23 cellular contexts compared by ENCODE assay signal in the genomic region with DNA sequence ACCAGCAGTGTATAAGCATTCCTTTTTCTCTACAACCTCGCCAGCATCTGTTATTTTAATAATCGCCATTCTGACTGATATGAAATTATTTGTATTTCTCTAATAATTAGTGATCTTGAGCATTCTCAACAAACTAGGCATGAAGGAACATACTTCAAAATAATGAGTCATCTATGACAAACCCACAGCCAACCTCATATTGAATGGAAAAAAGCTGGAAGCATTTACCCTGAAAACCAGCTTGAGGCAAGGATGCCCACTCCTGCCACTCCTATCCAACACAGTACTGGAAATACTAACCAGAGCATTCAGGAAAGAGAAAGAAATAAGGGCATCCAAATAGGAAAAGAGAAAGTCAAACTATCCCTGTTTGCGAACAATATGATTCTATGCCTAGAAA.
A peak's percentile ranks its signal among the peaks of the same experiment; 100 is the strongest.
DNase-seq lines count a peak whose midpoint lies in the region; ATAC-seq, FAIRE-seq and TF ChIP-seq lines count a peak whose summit lies in the region.
"Had no signal": no experiment of that assay in that cellular context is flagged by ENCODE, and none has a peak within 500 bp of the region (broad histone marks: within the 10 kb centered on the region; RNA-seq: fewer than 3 reads in every experiment).

No MANE protein-coding gene starts in this region.

- in situ Hi-C loops in HepG2 (cut with HindIII; ENCODE audit: extremely low pct_ligation_motif_present, low pct_unique_long_range_greater_than_20kb) = no loop called here

- no peak for TF ChIP-seq RAD21 in HepG2 (CRISPR knock-in tag; IDR thresholded peaks at IDR 0.05)

- H3K27me3 ChIP-seq in PC-3 (ENCODE audit: low read length) (no peaks in the 10 kb centered on the region), foreskin keratinocyte (no peaks in the 10 kb centered on the region), HepG2 (ENCODE audit: control insufficient read depth in 1 of 2, insufficient read depth in 2 of 2, low read length in 2 of 2) (no peaks in the 10 kb centered on the region)
- H3K27me3 ChIP-seq: BLaER1 had no signal

- H3K9ac ChIP-seq in PC-3 (ENCODE audit: low read length) = no peak overlapping the region
- H3K9ac ChIP-seq in HepG2 (ENCODE audit: insufficient read depth, low read depth, low read length) = no peak overlapping the region
- H3K9ac ChIP-seq: BLaER1 had no signal

- TF ChIP-seq EP300 in HepG2 (IDR thresholded peaks at IDR 0.05; ENCODE audit: low read depth in 2 of 2, low read length in 2 of 2) (no peak), HepG2 (CRISPR knock-in tag; IDR thresholded peaks at IDR 0.05; ENCODE audit: borderline replicate concordance) (no peak)

- H3K4me1 ChIP-seq in PC-3 (ENCODE audit: insufficient read depth, low read length) (peaks cover 18% of the 10 kb centered on the region), foreskin keratinocyte (no peaks in the 10 kb centered on the region), HepG2 (ENCODE audit: insufficient read depth, low read length) (no peaks in the 10 kb centered on the region)
- H3K4me1 ChIP-seq: BLaER1, Caco-2, HAP-1 had no signal

- H4K20me1 ChIP-seq in PC-3 (ENCODE audit: low read length) (no peaks in the 10 kb centered on the region), HepG2 (ENCODE audit: insufficient read depth, low read length) (no peaks in the 10 kb centered on the region)
- H4K20me1 ChIP-seq: BLaER1 had no signal

- H3K9me3 ChIP-seq in PC-3 (ENCODE audit: low read length) (no peaks in the 10 kb centered on the region), HepG2 (ENCODE audit: low read length) (peaks cover 8% of the 10 kb centered on the region)
- H3K9me3 ChIP-seq: BLaER1, Caco-2, HAP-1 had no signal

- H3K4me2 ChIP-seq in PC-3 (ENCODE audit: low read length) (no peak overlapping the region), HepG2 (ENCODE audit: low read depth, low read length) (no peak overlapping the region)
- H3K4me2 ChIP-seq: BLaER1 had no signal

- H3K79me2 ChIP-seq in PC-3 (ENCODE audit: low read length) (no peaks in the 10 kb centered on the region), HepG2 (ENCODE audit: insufficient read depth, low read length) (no peaks in the 10 kb centered on the region)

- no peak overlapping the region for H3K4me3 ChIP-seq in PC-3 (ENCODE audit: low read length)
- H3K4me3 ChIP-seq in HepG2 (replicated peaks in 1 of 3; ENCODE audit: insufficient read depth in 1 of 3, low read depth in 2 of 3, low read length in 3 of 3) = no peak overlapping the region
- H3K4me3 ChIP-seq: BLaER1, HAP-1 had no signal

- DNase-seq in DMS53 (lab: John Stamatoyannopoulos, UW) = peak; percentile 6
- DNase-seq in DMS53 treated with DMSO at 0.1 percent for 48 hours (lab: John Stamatoyannopoulos, UW; ENCODE audit: unreplicated experiment) = no peak
- peak; percentile 58 for DNase-seq in PC-3
- peak in 1 of 2 donors; percentile 17 for DNase-seq in foreskin keratinocyte
- no peak for DNase-seq in HepG2 (ENCODE audit: low spot score)
- DNase-seq: Caco-2; CD4-positive, CD25-positive, alpha-beta regulatory T cell; CD8-positive, alpha-beta T cell; DMS153; DMS79 treated with DMSO at 0.1 percent for 48 hours; GF-D8; GOT3; HFFc6 had no signal

- no peak overlapping the region for H3K27ac ChIP-seq in PC-3 (ENCODE audit: low read length)
- H3K27ac ChIP-seq in foreskin keratinocyte = no peak overlapping the region
- no peak overlapping the region for H3K27ac ChIP-seq in HepG2 (ENCODE audit: extremely low read length, insufficient read depth, low read length)
- H3K27ac ChIP-seq: 22Rv1, BLaER1, C4-2B had no signal

- TF ChIP-seq CTCF in PC-3 (conservative IDR thresholded peaks at IDR 0.05; ENCODE audit: low read depth, low read length) = no peak
- no peak for TF ChIP-seq CTCF in foreskin keratinocyte (conservative IDR thresholded peaks at IDR 0.05)
- TF ChIP-seq CTCF in HepG2 (CRISPR knock-in tag; IDR thresholded peaks at IDR 0.05) = no peak

- under 1% methylated on average over 3 of the region's 3 CpGs for WGBS in HepG2 (ENCODE audit: low lambda C conversion rate)

- POLR2A ChIA-PET in PC-3 (lab: Charles Lee; ENCODE audit: unreplicated experiment) (interaction anchor here (0.6 kb wide), 1 partner anchor 15 kb away, joined by 4 read pairs; no protein-coding TSS in a partner anchor), HepG2 (lab: Yijun Ruan, JAX) (no interaction called here)

- no peak for ATAC-seq in PC-3
- peak; percentile 50 for ATAC-seq in foreskin keratinocyte
- no peak for ATAC-seq in HG02623 (IDR thresholded peaks at IDR 0.05; ENCODE audit: unreplicated experiment)
- no peak for ATAC-seq in GM18909 (IDR thresholded peaks at IDR 0.05; ENCODE audit: poor library complexity, unreplicated experiment)
- ATAC-seq in HepG2 = no peak
- ATAC-seq: CD8-positive, alpha-beta T cell had no signal

- H3F3A ChIP-seq in PC-3 (ENCODE audit: low read length, unreplicated experiment) = no peaks in the 10 kb centered on the region

- H2AFZ ChIP-seq in PC-3 (ENCODE audit: low read length) = no peak overlapping the region
- H2AFZ ChIP-seq in HepG2 (ENCODE audit: low read length) = no peak overlapping the region

- H3K36me3 ChIP-seq in PC-3 (ENCODE audit: low read depth, low read length) (no peaks in the 10 kb centered on the region), HepG2 (replicated peaks in 1 of 2; ENCODE audit: control insufficient read depth in 1 of 2, insufficient read depth in 2 of 2, low read length in 2 of 2) (no peaks in the 10 kb centered on the region)
- H3K36me3 ChIP-seq: BLaER1, HAP-1 had no signal

- CTCF ChIA-PET in PC-3 (lab: Charles Lee) = no interaction called here
- CTCF ChIA-PET in HepG2 (lab: Yijun Ruan, JAX; ENCODE audit: low intra/inter-chr PET ratio, low total read pairs) = no interaction called here

- FAIRE-seq in HepG2 (lab: Jason Lieb, UNC) = no peak
- FAIRE-seq: A204.1, GM12891, GM18507, H54 had no signal

- intact Hi-C loops in PC-3 (cut with micrococcal nuclease) (no loop called here), HepG2 (cut with micrococcal nuclease; ENCODE audit: unreplicated experiment) (no loop called here)

- no peak for TF ChIP-seq POLR2A in HepG2 (IDR thresholded peaks at IDR 0.05; ENCODE audit: insufficient read depth in 1 of 2, low read depth in 2 of 2, low read length in 2 of 2)

- no TSS peak for BruUV-seq in PC-3 (replicated peaks; lab: Mats Ljungman, UMichigan)
- no TSS peak for BruUV-seq in HepG2 (replicated peaks; lab: Mats Ljungman, UMichigan)

- no peaks in the 10 kb centered on the region for H3K9me2 ChIP-seq in PC-3 (replicated peaks; ENCODE audit: low read length)

TF ChIP-seq in HepG2, 621 proteins besides CTCF, POLR2A, EP300 and RAD21 (continues in another document):
- TF ChIP-seq RBM39 (IDR thresholded peaks at IDR 0.05; ENCODE audit: low read depth, low read length, poor library complexity, severe bottlenecking) (no peak), SP4 (CRISPR knock-in tag; IDR thresholded peaks at IDR 0.05) (no peak)
- TF ChIP-seq, protein P1, sequence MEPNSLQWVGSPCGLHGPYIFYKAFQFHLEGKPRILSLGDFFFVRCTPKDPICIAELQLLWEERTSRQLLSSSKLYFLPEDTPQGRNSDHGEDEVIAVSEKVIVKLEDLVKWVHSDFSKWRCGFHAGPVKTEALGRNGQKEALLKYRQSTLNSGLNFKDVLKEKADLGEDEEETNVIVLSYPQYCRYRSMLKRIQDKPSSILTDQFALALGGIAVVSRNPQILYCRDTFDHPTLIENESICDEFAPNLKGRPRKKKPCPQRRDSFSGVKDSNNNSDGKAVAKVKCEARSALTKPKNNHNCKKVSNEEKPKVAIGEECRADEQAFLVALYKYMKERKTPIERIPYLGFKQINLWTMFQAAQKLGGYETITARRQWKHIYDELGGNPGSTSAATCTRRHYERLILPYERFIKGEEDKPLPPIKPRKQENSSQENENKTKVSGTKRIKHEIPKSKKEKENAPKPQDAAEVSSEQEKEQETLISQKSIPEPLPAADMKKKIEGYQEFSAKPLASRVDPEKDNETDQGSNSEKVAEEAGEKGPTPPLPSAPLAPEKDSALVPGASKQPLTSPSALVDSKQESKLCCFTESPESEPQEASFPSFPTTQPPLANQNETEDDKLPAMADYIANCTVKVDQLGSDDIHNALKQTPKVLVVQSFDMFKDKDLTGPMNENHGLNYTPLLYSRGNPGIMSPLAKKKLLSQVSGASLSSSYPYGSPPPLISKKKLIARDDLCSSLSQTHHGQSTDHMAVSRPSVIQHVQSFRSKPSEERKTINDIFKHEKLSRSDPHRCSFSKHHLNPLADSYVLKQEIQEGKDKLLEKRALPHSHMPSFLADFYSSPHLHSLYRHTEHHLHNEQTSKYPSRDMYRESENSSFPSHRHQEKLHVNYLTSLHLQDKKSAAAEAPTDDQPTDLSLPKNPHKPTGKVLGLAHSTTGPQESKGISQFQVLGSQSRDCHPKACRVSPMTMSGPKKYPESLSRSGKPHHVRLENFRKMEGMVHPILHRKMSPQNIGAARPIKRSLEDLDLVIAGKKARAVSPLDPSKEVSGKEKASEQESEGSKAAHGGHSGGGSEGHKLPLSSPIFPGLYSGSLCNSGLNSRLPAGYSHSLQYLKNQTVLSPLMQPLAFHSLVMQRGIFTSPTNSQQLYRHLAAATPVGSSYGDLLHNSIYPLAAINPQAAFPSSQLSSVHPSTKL (CRISPR knock-in tag; IDR thresholded peaks at IDR 0.05) = no peak
- TF ChIP-seq, protein P2, sequence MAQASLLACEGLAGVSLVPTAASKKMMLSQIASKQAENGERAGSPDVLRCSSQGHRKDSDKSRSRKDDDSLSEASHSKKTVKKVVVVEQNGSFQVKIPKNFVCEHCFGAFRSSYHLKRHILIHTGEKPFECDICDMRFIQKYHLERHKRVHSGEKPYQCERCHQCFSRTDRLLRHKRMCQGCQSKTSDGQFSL (CRISPR knock-in tag; IDR thresholded peaks at IDR 0.05) = no peak
- TF ChIP-seq, protein P3, sequence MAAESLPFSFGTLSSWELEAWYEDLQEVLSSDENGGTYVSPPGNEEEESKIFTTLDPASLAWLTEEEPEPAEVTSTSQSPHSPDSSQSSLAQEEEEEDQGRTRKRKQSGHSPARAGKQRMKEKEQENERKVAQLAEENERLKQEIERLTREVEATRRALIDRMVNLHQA (CRISPR knock-in tag; IDR thresholded peaks at IDR 0.05) = no peak

Comparison
In these comparisons a context has a peak if more than half of its experiments do, and no peak if none do; other contexts are left out.
1. DNase-seq: peak in DMS53 (single experiment) and PC-3 (single experiment); none in DMS53 treated with DMSO at 0.1 percent for 48 hours (single experiment) and HepG2 (single experiment).